Comparison of ENCODE assay signal across 8 cellular contexts in the genomic region with DNA sequence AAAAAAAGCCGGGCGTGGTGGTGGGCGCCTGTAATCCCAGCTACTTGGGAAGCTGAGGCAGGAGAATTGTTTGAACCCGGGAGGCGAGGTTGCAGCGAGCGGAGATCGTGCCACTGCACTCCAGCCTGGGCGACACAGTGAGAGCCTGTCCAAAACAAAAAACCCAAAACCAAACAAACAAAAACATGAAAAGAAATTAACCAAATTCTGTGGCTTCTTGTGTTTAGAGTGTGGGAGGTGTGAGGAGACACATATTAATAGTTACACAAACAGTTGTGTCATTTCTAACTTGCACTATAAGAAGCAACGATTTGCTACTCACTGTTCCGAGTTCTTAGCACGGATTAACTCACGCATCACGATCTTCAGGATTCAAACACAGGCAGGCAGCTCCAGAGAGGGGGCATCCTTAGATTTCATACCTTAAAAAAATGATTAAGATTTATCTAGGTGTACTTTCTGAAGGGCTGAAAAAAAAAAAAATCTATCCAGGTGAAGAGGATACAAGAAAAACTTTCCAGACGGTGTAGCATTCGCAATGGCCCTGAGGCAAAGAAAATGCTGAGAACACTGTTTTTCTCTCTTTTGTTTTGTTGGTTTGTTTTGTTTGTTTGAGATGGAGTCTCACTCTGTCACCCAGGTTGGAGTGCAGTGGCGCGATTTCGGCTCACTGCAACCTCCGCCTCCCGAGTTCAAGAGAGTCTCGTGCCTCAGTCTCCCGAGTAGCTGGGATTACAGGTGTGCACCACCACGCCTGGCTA. TPM values are rescaled to one million over a fixed set of nuclear protein-coding genes. Genes with fewer than 3 reads are reported as not detected.
DNase-seq lines count a peak whose midpoint lies in the region; ATAC-seq and TF ChIP-seq lines count a peak whose summit lies in the region.

No MANE protein-coding gene starts in this region.

- CTCF ChIA-PET in SK-N-SH (lab: Yijun Ruan, JAX) = interaction anchor here (1.3 to 3.1 kb wide), 4 partner anchors 10 to 91 kb away, joined by 3 to 17 read pairs (median 6); no protein-coding TSS in a partner anchor

- H3K4me1 Mint-ChIP-seq in chondrocyte (ENCODE audit: low read depth) (peaks cover 19% of the 10 kb centered on the region), natural killer cell (peaks cover 16 to 23% of the 10 kb centered on the region in 2 donors)

- H4K20me1 ChIP-seq in SK-N-SH (ENCODE audit: insufficient read depth) (no peaks in the 10 kb centered on the region), KMS-11 (ENCODE audit: insufficient read depth) (no peaks in the 10 kb centered on the region)

- intact Hi-C loops in natural killer cell (cut with micrococcal nuclease) = loop anchor here (1.0 kb wide), 1 partner anchor 26 kb away; a partner anchor contains a TSS

- H3K9me3 ChIP-seq in SK-N-SH = no peaks in the 10 kb centered on the region

- no peaks in the 10 kb centered on the region for H3K9me2 ChIP-seq in SK-N-SH

- H3K27me3 ChIP-seq in SK-N-SH (ENCODE audit: insufficient read depth) = no peaks in the 10 kb centered on the region
- no peaks in the 10 kb centered on the region for H3K27me3 ChIP-seq in KMS-11 (ENCODE audit: insufficient read depth, low read depth)

- H3K4me3 ChIP-seq in SK-N-SH (ENCODE audit: low read depth in 2 of 2, low read length in 1 of 2) = peak overlapping the region; percentile 84 to 95; a peak in 3 of 4 replicates
- no peak overlapping the region for H3K4me3 ChIP-seq in KMS-11 (IDR thresholded peaks at IDR 0.05; ENCODE audit: insufficient read depth, low read depth, low read length)

- no peak for TF ChIP-seq EP300 in SK-N-SH (IDR thresholded peaks at IDR 0.05; ENCODE audit: borderline replicate concordance in 1 of 2, low read depth in 1 of 2, low read length in 1 of 2)

- H3K4me1 ChIP-seq in SK-N-SH (ENCODE audit: control insufficient read depth in 1 of 2, insufficient read depth in 2 of 2, low read depth in 1 of 2, low read length in 1 of 2) (peaks cover 2 to 8% of the 10 kb centered on the region in 2 experiments; a peak in 2 of 4 replicates), KMS-11 (ENCODE audit: low read depth, poor library complexity, severe bottlenecking) (peaks cover 12% of the 10 kb centered on the region)

- H2AFZ ChIP-seq in SK-N-SH (ENCODE audit: low read depth) (peak overlapping the region; percentile 92), KMS-11 (ENCODE audit: low read depth) (peak overlapping the region; percentile 92)

- H3K79me2 ChIP-seq in SK-N-SH (ENCODE audit: insufficient read depth) (peaks cover 17% of the 10 kb centered on the region; the same call in 1 of the 2 replicates), KMS-11 (ENCODE audit: insufficient read depth, low read depth) (no peaks in the 10 kb centered on the region)

- no peaks in the 10 kb centered on the region for H3F3A ChIP-seq in SK-N-SH (replicated peaks; ENCODE audit: insufficient read depth)

- H3K36me3 Mint-ChIP-seq in chondrocyte (ENCODE audit: low read depth) (no peaks in the 10 kb centered on the region), natural killer cell (no peaks in the 10 kb centered on the region)

- no peak for TF ChIP-seq RAD21 in SK-N-SH (IDR thresholded peaks at IDR 0.05; ENCODE audit: low read length)

- H3K4me3 Mint-ChIP-seq in chondrocyte (ENCODE audit: unreplicated experiment) (peak overlapping the region; percentile 87), natural killer cell (peak overlapping the region; percentile 96)

- DNase-seq in SK-N-SH (no peak), chondrocyte (ENCODE audit: low spot score) (no peak), natural killer cell (no peak), NCI-H2171 (lab: John Stamatoyannopoulos, UW) (no peak), SKM-1 (lab: John Stamatoyannopoulos, UW; ENCODE audit: unreplicated experiment) (no peak), GF-D8 (lab: John Stamatoyannopoulos, UW) (no peak)

- H3K4me2 ChIP-seq in SK-N-SH = peak overlapping the region; percentile 90; the same call in 1 of the 2 replicates
- H3K4me2 ChIP-seq in KMS-11 = peak overlapping the region; percentile 91

- H3K27ac Mint-ChIP-seq in chondrocyte (ENCODE audit: unreplicated experiment) (peak overlapping the region; percentile 93), natural killer cell (peak overlapping the region; percentile 91 to 96)

- H3K9ac ChIP-seq in SK-N-SH (peak overlapping the region; percentile 97; the same call in 1 of the 2 replicates), KMS-11 (peak overlapping the region; percentile 79; the same call in 1 of the 2 replicates)

- POLR2A ChIA-PET in SK-N-SH (lab: Yijun Ruan, JAX) = interaction anchor here (0.6 to 1.6 kb wide), 10 partner anchors 10 to 83 kb away, joined by 3 to 7 read pairs (median 4); a partner anchor contains a TSS

- ATAC-seq in SK-N-SH treated with all-trans-retinoic acid at 6 μM for 48 hours (no peak), natural killer cell (peak; percentile 12 to 41 (median 19))

- H3K27ac ChIP-seq in SK-N-SH (ENCODE audit: low read depth in 2 of 2, low read length in 1 of 2) (peak overlapping the region in 1 of 2 experiments; percentile 82; a peak in 1 of 4 replicates), KMS-11 (no peak overlapping the region)

- no peaks in the 10 kb centered on the region for H3K36me3 ChIP-seq in SK-N-SH (replicated peaks in 1 of 2; ENCODE audit: control insufficient read depth in 1 of 2, insufficient read depth in 2 of 2, low read length in 1 of 2)
- no peaks in the 10 kb centered on the region for H3K36me3 ChIP-seq in KMS-11 (ENCODE audit: insufficient read depth)

- H3K9me3 Mint-ChIP-seq in chondrocyte (ENCODE audit: low read depth) (no peaks in the 10 kb centered on the region), natural killer cell (no peaks in the 10 kb centered on the region)

- TF ChIP-seq CTCF in SK-N-SH (IDR thresholded peaks at IDR 0.05) (no peak), KMS-11 (conservative IDR thresholded peaks at IDR 0.05; ENCODE audit: low read depth, low read length) (no peak), chondrocyte (IDR thresholded peaks at IDR 0.05) (no peak), natural killer cell (IDR thresholded peaks at IDR 0.05) (no peak)

- H3K27me3 Mint-ChIP-seq in chondrocyte (ENCODE audit: low read depth) (no peaks in the 10 kb centered on the region), natural killer cell (ENCODE audit: low read depth in 2 of 2) (no peaks in the 10 kb centered on the region)

- WGBS in SK-N-SH (ENCODE audit: low lambda C conversion rate) = 65% methylated on average over 24 of the region's 24 CpGs

TF ChIP-seq in SK-N-SH, 30 proteins besides CTCF, POLR2A, EP300 and RAD21 (continues in another document):
- TF ChIP-seq RXRA (IDR thresholded peaks at IDR 0.05; ENCODE audit: borderline replicate concordance, low read depth) = no peak
- TF ChIP-seq NRF1 (IDR thresholded peaks at IDR 0.05; ENCODE audit: low read depth, low read length) = no peak
- TF ChIP-seq SMC3 (IDR thresholded peaks at IDR 0.05; ENCODE audit: low read depth, low read length) = no peak
- TF ChIP-seq GABPA (IDR thresholded peaks at IDR 0.05; ENCODE audit: low read depth) = no peak
- TF ChIP-seq GATA2 (CRISPR knock-in tag; IDR thresholded peaks at IDR 0.05) = no peak
- TF ChIP-seq POLR2AphosphoS5 (IDR thresholded peaks at IDR 0.05; ENCODE audit: low read depth, low read length) = no peak

TF ChIP-seq in SK-N-SH treated with all-trans-retinoic acid at 6 μM for 48 hours, 23 proteins besides CTCF, POLR2A, EP300 and RAD21 (continues in another document):
- no peak for TF ChIP-seq OSR1 (CRISPR knock-in tag; IDR thresholded peaks at IDR 0.05)
- TF ChIP-seq ZC3H10 (CRISPR knock-in tag; IDR thresholded peaks at IDR 0.05) = no peak
- no peak for TF ChIP-seq ESRRG (CRISPR knock-in tag; IDR thresholded peaks at IDR 0.05)
- no peak for TF ChIP-seq PPARA (CRISPR knock-in tag; IDR thresholded peaks at IDR 0.05; ENCODE audit: borderline replicate concordance)
- TF ChIP-seq, protein P1, sequence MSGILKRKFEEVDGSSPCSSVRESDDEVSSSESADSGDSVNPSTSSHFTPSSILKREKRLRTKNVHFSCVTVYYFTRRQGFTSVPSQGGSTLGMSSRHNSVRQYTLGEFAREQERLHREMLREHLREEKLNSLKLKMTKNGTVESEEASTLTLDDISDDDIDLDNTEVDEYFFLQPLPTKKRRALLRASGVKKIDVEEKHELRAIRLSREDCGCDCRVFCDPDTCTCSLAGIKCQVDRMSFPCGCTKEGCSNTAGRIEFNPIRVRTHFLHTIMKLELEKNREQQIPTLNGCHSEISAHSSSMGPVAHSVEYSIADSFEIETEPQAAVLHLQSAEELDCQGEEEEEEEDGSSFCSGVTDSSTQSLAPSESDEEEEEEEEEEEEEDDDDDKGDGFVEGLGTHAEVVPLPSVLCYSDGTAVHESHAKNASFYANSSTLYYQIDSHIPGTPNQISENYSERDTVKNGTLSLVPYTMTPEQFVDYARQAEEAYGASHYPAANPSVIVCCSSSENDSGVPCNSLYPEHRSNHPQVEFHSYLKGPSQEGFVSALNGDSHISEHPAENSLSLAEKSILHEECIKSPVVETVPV (CRISPR knock-in tag; IDR thresholded peaks at IDR 0.05) = no peak
- TF ChIP-seq SNAI2 (CRISPR knock-in tag; IDR thresholded peaks at IDR 0.05) = no peak
- no peak for TF ChIP-seq ZNF70 (CRISPR knock-in tag; IDR thresholded peaks at IDR 0.05)
- no peak for TF ChIP-seq TCF4 (CRISPR knock-in tag; IDR thresholded peaks at IDR 0.05; ENCODE audit: borderline replicate concordance)

RNA-seq across cellular contexts. Expression of a gene that starts 0.7 kb away (rescaled TPM):
- polyA plus RNA-seq in SK-N-SH (2012; rRNA removed) = 28.2 and 36.5 TPM in 2 replicates
- 23.6 and 33.6 TPM in 2 replicates for polyA plus RNA-seq in SK-N-SH (2012; cell fraction: cytosol; rRNA removed)
- 30.5 and 34.3 TPM in 2 replicates for polyA plus RNA-seq in SK-N-SH (2012; cell fraction: nucleus; rRNA removed)
- 22.0 to 26.8 TPM (median 25.9 TPM) in 3 replicates for total RNA-seq in chondrocyte
- total RNA-seq in natural killer cell = 10 to 100 TPM; 16.8 to 26.9 (median 17.0) TPM

RNA-seq across cellular contexts. Expression of a gene that starts 25.4 kb away (rescaled TPM):
- polyA plus RNA-seq in SK-N-SH (2012; rRNA removed) = 71.7 and 76.0 TPM in 2 replicates
- 35.8 and 54.2 TPM in 2 replicates for polyA plus RNA-seq in SK-N-SH (2012; cell fraction: cytosol; rRNA removed)
- polyA plus RNA-seq in SK-N-SH (2012; cell fraction: nucleus; rRNA removed) = 98.6 and 102 TPM in 2 replicates
- total RNA-seq in chondrocyte (24.9 to 34.0 TPM (median 25.7 TPM) in 3 replicates), natural killer cell (10 to 100 TPM; 12.8 to 20.3 (median 14.6) TPM)

RNA-seq across cellular contexts. Expression of a gene that starts 35.0 kb away (rescaled TPM):
- polyA plus RNA-seq in SK-N-SH (2012; rRNA removed) = 109 and 135 TPM in 2 replicates
- 44.7 and 69.7 TPM in 2 replicates for polyA plus RNA-seq in SK-N-SH (2012; cell fraction: cytosol; rRNA removed)
- polyA plus RNA-seq in SK-N-SH (2012; cell fraction: nucleus; rRNA removed) = 159 and 199 TPM in 2 replicates
- total RNA-seq in chondrocyte (39.8 to 43.0 TPM (median 40.4 TPM) in 3 replicates), natural killer cell (10 to 100 TPM; 70.6 to 84.5 (median 73.3) TPM)

RNA-seq across cellular contexts. Expression of a gene that starts 42.1 kb away (rescaled TPM):
- 31.9 and 35.2 TPM in 2 replicates for polyA plus RNA-seq in SK-N-SH (2012; rRNA removed)
- 40.6 and 41.0 TPM in 2 replicates for polyA plus RNA-seq in SK-N-SH (2012; cell fraction: cytosol; rRNA removed)
- polyA plus RNA-seq in SK-N-SH (2012; cell fraction: nucleus; rRNA removed) = 16.1 and 29.8 TPM in 2 replicates
- total RNA-seq in chondrocyte = 14.6 to 15.9 TPM (median 15.6 TPM) in 3 replicates
- 10 to 100 TPM in 2 of 3 donors, 1 to 10 TPM in 1; 6.8 to 12.5 (median 11.9) TPM for total RNA-seq in natural killer cell

RNA-seq across cellular contexts. Expression of a gene that starts 47.7 kb away (rescaled TPM):
- 36.3 and 41.8 TPM in 2 replicates for polyA plus RNA-seq in SK-N-SH (2012; rRNA removed)
- 46.8 and 56.6 TPM in 2 replicates for polyA plus RNA-seq in SK-N-SH (2012; cell fraction: cytosol; rRNA removed)
- 30.0 and 34.5 TPM in 2 replicates for polyA plus RNA-seq in SK-N-SH (2012; cell fraction: nucleus; rRNA removed)
- 36.2 to 36.5 TPM (median 36.4 TPM) in 3 replicates for total RNA-seq in chondrocyte
- total RNA-seq in natural killer cell = 10 to 100 TPM; 73.2 to 84.1 (median 77.7) TPM
